1 cellular context compared by ENCODE assay signal in the genomic region with DNA sequence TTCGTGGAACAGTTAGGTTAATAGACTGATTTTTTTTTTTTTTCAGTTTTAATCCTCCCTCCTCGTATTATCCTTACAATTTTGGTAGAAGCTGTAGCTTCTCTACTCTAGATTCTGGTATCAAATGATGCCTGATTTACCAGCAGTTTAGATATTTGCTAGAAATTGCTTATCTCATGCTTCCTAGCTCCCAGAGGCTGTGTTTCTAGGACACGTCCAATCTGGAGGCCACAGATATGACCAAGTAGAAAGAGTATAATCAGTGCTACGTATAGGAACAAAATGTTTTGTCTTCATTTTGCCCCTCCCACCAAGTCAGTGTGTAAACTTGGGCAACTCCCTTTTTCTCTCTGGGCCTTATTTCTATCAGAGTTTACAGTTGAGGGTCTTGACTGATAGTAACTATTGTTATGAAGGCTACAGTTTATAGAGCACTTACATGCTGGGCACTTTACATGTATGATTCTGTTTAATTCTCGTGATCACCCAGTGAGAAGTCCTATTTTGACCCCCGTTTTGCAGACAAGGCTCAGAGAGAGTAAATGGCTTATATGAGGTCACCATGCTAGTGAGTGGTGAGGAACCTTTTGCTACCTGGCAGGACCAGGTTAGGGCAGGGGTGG.
TF ChIP-seq lines count a peak whose summit lies in the region.

No MANE protein-coding gene starts in this region.

TF ChIP-seq in K562, 482 proteins besides CTCF, POLR2A, EP300 and RAD21 (continued from another document and continues in another):
- TF ChIP-seq, protein P1, sequence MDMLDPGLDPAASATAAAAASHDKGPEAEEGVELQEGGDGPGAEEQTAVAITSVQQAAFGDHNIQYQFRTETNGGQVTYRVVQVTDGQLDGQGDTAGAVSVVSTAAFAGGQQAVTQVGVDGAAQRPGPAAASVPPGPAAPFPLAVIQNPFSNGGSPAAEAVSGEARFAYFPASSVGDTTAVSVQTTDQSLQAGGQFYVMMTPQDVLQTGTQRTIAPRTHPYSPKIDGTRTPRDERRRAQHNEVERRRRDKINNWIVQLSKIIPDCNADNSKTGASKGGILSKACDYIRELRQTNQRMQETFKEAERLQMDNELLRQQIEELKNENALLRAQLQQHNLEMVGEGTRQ (CRISPR knock-in tag; IDR thresholded peaks at IDR 0.05): no peak
- TF ChIP-seq, protein P2, sequence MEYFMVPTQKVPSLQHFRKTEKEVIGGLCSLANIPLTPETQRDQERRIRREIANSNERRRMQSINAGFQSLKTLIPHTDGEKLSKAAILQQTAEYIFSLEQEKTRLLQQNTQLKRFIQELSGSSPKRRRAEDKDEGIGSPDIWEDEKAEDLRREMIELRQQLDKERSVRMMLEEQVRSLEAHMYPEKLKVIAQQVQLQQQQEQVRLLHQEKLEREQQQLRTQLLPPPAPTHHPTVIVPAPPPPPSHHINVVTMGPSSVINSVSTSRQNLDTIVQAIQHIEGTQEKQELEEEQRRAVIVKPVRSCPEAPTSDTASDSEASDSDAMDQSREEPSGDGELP (CRISPR knock-in tag; IDR thresholded peaks at IDR 0.05; ENCODE audit: borderline replicate concordance): 0 out of 2 replicates have a peak, but pooled peaks have one; percentile 22
- TF ChIP-seq XRCC3 (IDR thresholded peaks at IDR 0.05) (no peak), RBFOX2 (IDR thresholded peaks at IDR 0.05; ENCODE audit: low read depth, low read length) (no peak), TBP (optimal IDR thresholded peaks at IDR 0.05; ENCODE audit: low read depth, low read length) (no peak), SNRNP70 (optimal IDR thresholded peaks at IDR 0.05; ENCODE audit: low read depth, low read length) (no peak), PTRF (tag; IDR thresholded peaks at IDR 0.05) (no peak), ZNF134 (CRISPR knock-in tag; conservative IDR thresholded peaks at IDR 0.05) (no peak), E2F1 (CRISPR knock-in tag; IDR thresholded peaks at IDR 0.05) (no peak), PTBP1 (IDR thresholded peaks at IDR 0.05; ENCODE audit: low read depth, low read length) (no peak), FOXA3 (CRISPR knock-in tag; conservative IDR thresholded peaks at IDR 0.05 in 1 of 2, IDR thresholded peaks at IDR 0.05 in 1 of 2) (peak in 1 of 2 experiments; percentile 59; a peak in 2 of 4 replicates), ZFPM2 (CRISPR knock-in tag; IDR thresholded peaks at IDR 0.05) (no peak), ZNF277 (CRISPR knock-in tag; IDR thresholded peaks at IDR 0.05; ENCODE audit: borderline replicate concordance) (no peak), EGR1 (conservative IDR thresholded peaks at IDR 0.05) (no peak), U2AF1 (optimal IDR thresholded peaks at IDR 0.05; ENCODE audit: low read depth, low read length) (no peak), ZNF224 (CRISPR knock-in tag; IDR thresholded peaks at IDR 0.05) (no peak), MYC (IDR thresholded peaks at IDR 0.05; ENCODE audit: low read depth, low read length) (0 out of 2 replicates have a peak, but pooled peaks have one; percentile 51), MYC (CRISPR knock-in tag; IDR thresholded peaks at IDR 0.05; ENCODE audit: borderline replicate concordance, low read depth) (no peak), FUS (optimal IDR thresholded peaks at IDR 0.05; ENCODE audit: low read depth, low read length) (no peak), PREB (CRISPR knock-in tag; IDR thresholded peaks at IDR 0.05) (0 out of 2 replicates have a peak, but pooled peaks have one; percentile 22), ZFP30 (CRISPR knock-in tag; IDR thresholded peaks at IDR 0.05; ENCODE audit: borderline replicate concordance) (no peak), SFPQ (IDR thresholded peaks at IDR 0.05; ENCODE audit: low read depth, low read length) (no peak), ELF4 (CRISPR knock-in tag; IDR thresholded peaks at IDR 0.05) (0 out of 2 replicates have a peak, but pooled peaks have one; percentile 18), MTF1 (CRISPR knock-in tag; IDR thresholded peaks at IDR 0.05; ENCODE audit: borderline replicate concordance) (no peak), SNIP1 (IDR thresholded peaks at IDR 0.05; ENCODE audit: low read depth) (no peak), PYGO2 (tag; IDR thresholded peaks at IDR 0.05) (no peak), ZNF699 (CRISPR knock-in tag; IDR thresholded peaks at IDR 0.05; ENCODE audit: insufficient replicate concordance) (no peak), ELF1 (tag; IDR thresholded peaks at IDR 0.05) (no peak), NR2C1 (IDR thresholded peaks at IDR 0.05) (no peak), NR2C1 (tag; IDR thresholded peaks at IDR 0.05) (no peak), LEF1 (IDR thresholded peaks at IDR 0.05) (peak; percentile 74; the same call in 1 of the 2 replicates), ZNF253 (CRISPR knock-in tag; conservative IDR thresholded peaks at IDR 0.05) (no peak)
- TF ChIP-seq, protein P3, sequence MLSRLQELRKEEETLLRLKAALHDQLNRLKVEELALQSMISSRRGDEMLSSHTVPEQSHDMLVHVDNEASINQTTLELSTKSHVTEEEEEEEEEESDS (CRISPR knock-in tag; IDR thresholded peaks at IDR 0.05): no peak
- TF ChIP-seq, protein P4, sequence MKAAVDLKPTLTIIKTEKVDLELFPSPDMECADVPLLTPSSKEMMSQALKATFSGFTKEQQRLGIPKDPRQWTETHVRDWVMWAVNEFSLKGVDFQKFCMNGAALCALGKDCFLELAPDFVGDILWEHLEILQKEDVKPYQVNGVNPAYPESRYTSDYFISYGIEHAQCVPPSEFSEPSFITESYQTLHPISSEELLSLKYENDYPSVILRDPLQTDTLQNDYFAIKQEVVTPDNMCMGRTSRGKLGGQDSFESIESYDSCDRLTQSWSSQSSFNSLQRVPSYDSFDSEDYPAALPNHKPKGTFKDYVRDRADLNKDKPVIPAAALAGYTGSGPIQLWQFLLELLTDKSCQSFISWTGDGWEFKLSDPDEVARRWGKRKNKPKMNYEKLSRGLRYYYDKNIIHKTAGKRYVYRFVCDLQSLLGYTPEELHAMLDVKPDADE (conservative IDR thresholded peaks at IDR 0.05; ENCODE audit: control insufficient read depth, low read depth, low read length): no peak
- TF ChIP-seq, protein P5, sequence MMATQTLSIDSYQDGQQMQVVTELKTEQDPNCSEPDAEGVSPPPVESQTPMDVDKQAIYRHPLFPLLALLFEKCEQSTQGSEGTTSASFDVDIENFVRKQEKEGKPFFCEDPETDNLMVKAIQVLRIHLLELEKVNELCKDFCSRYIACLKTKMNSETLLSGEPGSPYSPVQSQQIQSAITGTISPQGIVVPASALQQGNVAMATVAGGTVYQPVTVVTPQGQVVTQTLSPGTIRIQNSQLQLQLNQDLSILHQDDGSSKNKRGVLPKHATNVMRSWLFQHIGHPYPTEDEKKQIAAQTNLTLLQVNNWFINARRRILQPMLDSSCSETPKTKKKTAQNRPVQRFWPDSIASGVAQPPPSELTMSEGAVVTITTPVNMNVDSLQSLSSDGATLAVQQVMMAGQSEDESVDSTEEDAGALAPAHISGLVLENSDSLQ (IDR thresholded peaks at IDR 0.05): no peak
- TF ChIP-seq, protein P6, sequence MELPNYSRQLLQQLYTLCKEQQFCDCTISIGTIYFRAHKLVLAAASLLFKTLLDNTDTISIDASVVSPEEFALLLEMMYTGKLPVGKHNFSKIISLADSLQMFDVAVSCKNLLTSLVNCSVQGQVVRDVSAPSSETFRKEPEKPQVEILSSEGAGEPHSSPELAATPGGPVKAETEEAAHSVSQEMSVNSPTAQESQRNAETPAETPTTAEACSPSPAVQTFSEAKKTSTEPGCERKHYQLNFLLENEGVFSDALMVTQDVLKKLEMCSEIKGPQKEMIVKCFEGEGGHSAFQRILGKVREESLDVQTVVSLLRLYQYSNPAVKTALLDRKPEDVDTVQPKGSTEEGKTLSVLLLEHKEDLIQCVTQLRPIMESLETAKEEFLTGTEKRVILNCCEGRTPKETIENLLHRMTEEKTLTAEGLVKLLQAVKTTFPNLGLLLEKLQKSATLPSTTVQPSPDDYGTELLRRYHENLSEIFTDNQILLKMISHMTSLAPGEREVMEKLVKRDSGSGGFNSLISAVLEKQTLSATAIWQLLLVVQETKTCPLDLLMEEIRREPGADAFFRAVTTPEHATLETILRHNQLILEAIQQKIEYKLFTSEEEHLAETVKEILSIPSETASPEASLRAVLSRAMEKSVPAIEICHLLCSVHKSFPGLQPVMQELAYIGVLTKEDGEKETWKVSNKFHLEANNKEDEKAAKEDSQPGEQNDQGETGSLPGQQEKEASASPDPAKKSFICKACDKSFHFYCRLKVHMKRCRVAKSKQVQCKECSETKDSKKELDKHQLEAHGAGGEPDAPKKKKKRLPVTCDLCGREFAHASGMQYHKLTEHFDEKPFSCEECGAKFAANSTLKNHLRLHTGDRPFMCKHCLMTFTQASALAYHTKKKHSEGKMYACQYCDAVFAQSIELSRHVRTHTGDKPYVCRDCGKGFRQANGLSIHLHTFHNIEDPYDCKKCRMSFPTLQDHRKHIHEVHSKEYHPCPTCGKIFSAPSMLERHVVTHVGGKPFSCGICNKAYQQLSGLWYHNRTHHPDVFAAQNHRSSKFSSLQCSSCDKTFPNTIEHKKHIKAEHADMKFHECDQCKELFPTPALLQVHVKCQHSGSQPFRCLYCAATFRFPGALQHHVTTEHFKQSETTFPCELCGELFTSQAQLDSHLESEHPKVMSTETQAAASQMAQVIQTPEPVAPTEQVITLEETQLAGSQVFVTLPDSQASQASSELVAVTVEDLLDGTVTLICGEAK (IDR thresholded peaks at IDR 0.05): no peak
- TF ChIP-seq, protein P6 (CRISPR knock-in tag; IDR thresholded peaks at IDR 0.05): no peak
